Comparison of ENCODE assay signal across 8 cellular contexts in genomic region chr13:19862511-19863313, GRCh38. TPM values are rescaled to one million over a fixed set of nuclear protein-coding genes. Genes with fewer than 3 reads are reported as not detected.
DNase-seq lines count a peak whose midpoint lies in the region; ATAC-seq, FAIRE-seq and TF ChIP-seq lines count a peak whose summit lies in the region.

No MANE protein-coding gene starts in this region.

- H3K27me3 Mint-ChIP-seq in activated naive CD4-positive, alpha-beta T cell treated with anti-CD3 and anti-CD28 coated beads for 36 hours (ENCODE audit: low read depth) = no peaks in the 10 kb centered on the region
- H3K27me3 Mint-ChIP-seq in glutamatergic neuron (ENCODE audit: unreplicated experiment) (peaks cover 12% of the 10 kb centered on the region), type B pancreatic cell (no peaks in the 10 kb centered on the region)

- CTCF ChIA-PET in activated naive CD4-positive, alpha-beta T cell treated with anti-CD3 and anti-CD28 coated beads for 36 hours (lab: Charles Lee) = interaction anchor here (0.6 to 1.4 kb wide), 6 partner anchors 11 to 275 kb away, joined by 3 to 5 read pairs (median 4); no protein-coding TSS in a partner anchor

- TF ChIP-seq POLR2A in Peyer's patch (IDR thresholded peaks at IDR 0.05) = no peak

- peak; percentile 42 to 71 (median 59) for DNase-seq in Peyer's patch
- DNase-seq in activated naive CD4-positive, alpha-beta T cell treated with anti-CD3 and anti-CD28 coated beads for 36 hours = peak; percentile 54
- DNase-seq in glutamatergic neuron = no peak
- DNase-seq in pancreas = peak in 5 of 6 donors; percentile 12 to 75 (median 38)
- no peak for DNase-seq in type B pancreatic cell (ENCODE audit: extremely low spot score, unreplicated experiment)
- DNase-seq in SHP77 treated with DMSO at 0.1 percent for 48 hours (lab: John Stamatoyannopoulos, UW) = no peak

- H3K27ac Mint-ChIP-seq in activated naive CD4-positive, alpha-beta T cell treated with anti-CD3 and anti-CD28 coated beads for 36 hours = peak overlapping the region; percentile 95
- H3K27ac Mint-ChIP-seq in glutamatergic neuron (ENCODE audit: unreplicated experiment) (peak overlapping the region; percentile 95), type B pancreatic cell (peak overlapping the region; percentile 97)

- peaks cover 31% of the 10 kb centered on the region for H3K4me1 Mint-ChIP-seq in activated naive CD4-positive, alpha-beta T cell treated with anti-CD3 and anti-CD28 coated beads for 36 hours (ENCODE audit: low read depth)
- peaks cover 12% of the 10 kb centered on the region for H3K4me1 Mint-ChIP-seq in glutamatergic neuron (ENCODE audit: low read depth, unreplicated experiment)
- H3K4me1 Mint-ChIP-seq in type B pancreatic cell (ENCODE audit: unreplicated experiment) = peaks cover 20% of the 10 kb centered on the region

- H3K36me3 Mint-ChIP-seq in activated naive CD4-positive, alpha-beta T cell treated with anti-CD3 and anti-CD28 coated beads for 36 hours (ENCODE audit: low read depth) = peaks cover 15% of the 10 kb centered on the region
- H3K36me3 Mint-ChIP-seq in glutamatergic neuron (ENCODE audit: unreplicated experiment) = peaks cover 4% of the 10 kb centered on the region
- H3K36me3 Mint-ChIP-seq in type B pancreatic cell = peaks cover 11% of the 10 kb centered on the region

- H3K9me3 Mint-ChIP-seq in activated naive CD4-positive, alpha-beta T cell treated with anti-CD3 and anti-CD28 coated beads for 36 hours = no peaks in the 10 kb centered on the region
- H3K9me3 Mint-ChIP-seq in glutamatergic neuron (ENCODE audit: unreplicated experiment) (peaks cover 21% of the 10 kb centered on the region), type B pancreatic cell (no peaks in the 10 kb centered on the region)

- no peaks in the 10 kb centered on the region for H3K9me3 ChIP-seq in Peyer's patch
- H3K9me3 ChIP-seq in pancreas = no peaks in the 10 kb centered on the region

- H3K4me1 ChIP-seq in Peyer's patch (peaks cover 0 to 17% (median 5%) of the 10 kb centered on the region in 4 donors), pancreas (peaks cover 12 to 18% (median 14%) of the 10 kb centered on the region in 3 donors)

- FAIRE-seq in pancreas (lab: Jason Lieb, UNC) = no peak

- H3K27ac ChIP-seq in Peyer's patch (peak overlapping the region; percentile 93 to 99 (median 98)), pancreas (peak overlapping the region; percentile 81 to 100 (median 96))

- TF ChIP-seq CTCF in Peyer's patch (IDR thresholded peaks at IDR 0.05) (no peak), glutamatergic neuron (IDR thresholded peaks at IDR 0.05; ENCODE audit: partially characterized antibody, unreplicated experiment) (no peak), pancreas (IDR thresholded peaks at IDR 0.05) (no peak), type B pancreatic cell (conservative IDR thresholded peaks at IDR 0.05) (no peak)

- peak; percentile 11 for ATAC-seq in HG02642 (IDR thresholded peaks at IDR 0.05; ENCODE audit: poor library complexity, unreplicated experiment)
- peak; percentile 2 to 13 (median 5) for ATAC-seq in pancreas

- H3K27me3 ChIP-seq in Peyer's patch (no peaks in the 10 kb centered on the region), pancreas (no peaks in the 10 kb centered on the region)

- peak overlapping the region; percentile 94 for H3K4me3 Mint-ChIP-seq in activated naive CD4-positive, alpha-beta T cell treated with anti-CD3 and anti-CD28 coated beads for 36 hours
- peak overlapping the region; percentile 98 for H3K4me3 Mint-ChIP-seq in glutamatergic neuron (ENCODE audit: unreplicated experiment)
- peak overlapping the region; percentile 97 for H3K4me3 Mint-ChIP-seq in type B pancreatic cell

- intact Hi-C loops in activated naive CD4-positive, alpha-beta T cell treated with anti-CD3 and anti-CD28 coated beads for 36 hours (cut with micrococcal nuclease) = loop anchor here (1.0 to 10.0 kb wide), 8 partner anchors 80 to 1315 kb away; partner anchors contain the start of genes CRYL1, MPHOSPH8, MRPL57 and PSPC1
- intact Hi-C loops in pancreas (cut with DNase I) = no loop called here

- H3K4me3 ChIP-seq in GM08714 (ENCODE audit: low read length) (peak overlapping the region; percentile 90), Peyer's patch (peak overlapping the region; percentile 75 to 94 (median 92)), pancreas (peak overlapping the region; percentile 76 to 87 (median 86))

- H3K36me3 ChIP-seq in Peyer's patch (peaks cover 0 to 15% (median 0%) of the 10 kb centered on the region in 3 donors), pancreas (no peaks in the 10 kb centered on the region)

- WGBS in pancreas, 2 donors = 0% methylated on average over 39 to 65 of the region's 65 CpGs

RNA-seq across cellular contexts. Expression of gene ZMYM5, which starts 0.7 kb away (rescaled TPM):
- total RNA-seq in Peyer's patch = 10 to 100 TPM; 10.5 to 27.2 (median 16.1) TPM
- 1 to 10 TPM; 8.1 to 8.5 TPM for total RNA-seq in activated naive CD4-positive, alpha-beta T cell treated with anti-CD3 and anti-CD28 coated beads for 36 hours
- 20.1 TPM for total RNA-seq in glutamatergic neuron (ENCODE audit: unreplicated experiment)
- 1 to 10 TPM; 4.9 to 8.3 (median 5.1) TPM for total RNA-seq in pancreas
- polyA plus RNA-seq in pancreas = 1 to 10 TPM; 3.5 to 6.6 TPM
- 15.1 and 16.4 TPM in 2 replicates for total RNA-seq in type B pancreatic cell (ENCODE audit: low replicate concordance)

Comparison
In these comparisons a context has a peak if more than half of its experiments do, and no peak if none do; other contexts are left out.
1. DNase-seq: peak in Peyer's patch (3 of 3), activated naive CD4-positive, alpha-beta T cell treated with anti-CD3 and anti-CD28 coated beads for 36 hours (single experiment) and pancreas (5 of 6); none in glutamatergic neuron (single experiment), type B pancreatic cell (single experiment) and SHP77 treated with DMSO at 0.1 percent for 48 hours (single experiment).
2. Peak in every context shown above with its lines, with median percentiles within 50 percentile points of each other: H3K4me3 ChIP-seq, H3K27ac Mint-ChIP-seq and H3K4me3 Mint-ChIP-seq.